Comparison of ENCODE assay signal across 29 cellular contexts in the genomic region with DNA sequence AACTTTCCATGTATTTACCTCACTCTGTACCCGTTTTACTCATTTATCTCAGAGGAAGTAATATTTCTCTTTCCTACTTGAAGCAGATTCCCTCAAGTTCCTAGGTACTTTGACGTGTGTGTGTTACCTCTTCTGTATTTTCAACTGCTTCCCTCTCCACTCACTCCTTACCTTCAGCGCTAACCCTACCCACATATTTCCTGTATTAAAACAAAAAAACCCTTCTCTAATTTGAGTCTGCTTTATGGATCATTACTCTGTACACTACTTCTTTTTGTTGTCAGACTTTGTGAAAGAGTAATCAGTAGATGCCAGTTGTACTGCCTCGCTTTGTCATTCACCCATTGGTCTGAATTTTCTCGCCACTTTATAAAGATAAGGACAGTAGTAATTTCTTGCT.
DNase-seq lines count a peak whose midpoint lies in the region; ATAC-seq, FAIRE-seq and TF ChIP-seq lines count a peak whose summit lies in the region.
"Had no signal": no experiment of that assay in that cellular context is flagged by ENCODE, and none has a peak within 500 bp of the region (broad histone marks: within the 10 kb centered on the region; RNA-seq: fewer than 3 reads in every experiment).

No MANE protein-coding gene starts in this region.

- peak; percentile 43 for FAIRE-seq in H54 (lab: Jason Lieb, UNC)
- FAIRE-seq: A549, GM12891, islet of Langerhans had no signal

- POLR2A ChIA-PET in naive thymus-derived CD8-positive, alpha-beta T cell (lab: Charles Lee) = no interaction called here

- no peak for DNase-seq in activated naive CD4-positive, alpha-beta T cell treated with anti-CD3 and anti-CD28 coated beads for 36 hours
- no peak for DNase-seq in activated naive CD4-positive, alpha-beta T cell (lab: John Stamatoyannopoulos, UW)
- DNase-seq in H54 (ENCODE audit: insufficient read length, low spot score) (no peak), MV-4-11 (lab: John Stamatoyannopoulos, UW) (no peak), mesenteric fat pad (ENCODE audit: low spot score) (no peak), NOMO-1 treated with DMSO at 0.1 percent for 48 hours (lab: John Stamatoyannopoulos, UW; ENCODE audit: unreplicated experiment) (no peak)
- DNase-seq in naive thymus-derived CD8-positive, alpha-beta T cell = no peak
- DNase-seq: activated naive CD8-positive, alpha-beta T cell treated with anti-CD3 and anti-CD28 coated beads, Interleukin-2, amount 10 ng/mL, durations not matched to agents 7 days and 5 days; DMS153; glutamatergic neuron; Karpas-422; mesenchymal stem cell; NCI-H1417 treated with DMSO at 0.1 percent for 48 hours; NCI-H2081; NCI-H2227 treated with DMSO at 0.1 percent for 48 hours; NCI-H526; occipital lobe; PC-9; psoas muscle; Right ventricle myocardium superior; sigmoid colon; stimulated activated CD4-positive, alpha-beta T cell treated with anti-CD3 and anti-CD28 coated beads, Interleukin-4, amount 100 ng/mL, for 1 hour; transverse colon had no signal

- no peak for TF ChIP-seq POLR2A in H54 (IDR thresholded peaks at IDR 0.05; ENCODE audit: low read depth, low read length)

- peak overlapping the region; percentile 1 for H3K27ac Mint-ChIP-seq in activated naive CD4-positive, alpha-beta T cell treated with anti-CD3 and anti-CD28 coated beads for 36 hours
- peak overlapping the region; percentile 59 for H3K27ac Mint-ChIP-seq in activated naive CD8-positive, alpha-beta T cell
- peak overlapping the region in 8 of 10 donors; percentile 5 to 91 (median 48) for H3K27ac Mint-ChIP-seq in naive thymus-derived CD8-positive, alpha-beta T cell
- H3K27ac Mint-ChIP-seq: activated naive CD8-positive, alpha-beta T cell treated with anti-CD3 and anti-CD28 coated beads, Interleukin-2, amount 10 ng/mL, durations not matched to agents 7 days and 5 days; activated T-helper 1 cell treated with anti-CD3 and anti-CD28 coated beads, Interleukin-12 subunit alpha, Interleukin-12 subunit beta, Interleukin-2, Interleukin-4 antibody, amounts not matched to agents 30 ng/mL and 10 ng/mL and 1 ng/mL, durations not matched to agents 14 hours and 24 hours and 36 hours had no signal

- peaks cover 9% of the 10 kb centered on the region for H3K36me3 Mint-ChIP-seq in activated naive CD4-positive, alpha-beta T cell treated with anti-CD3 and anti-CD28 coated beads for 36 hours (ENCODE audit: low read depth)
- peaks cover 4% of the 10 kb centered on the region for H3K36me3 Mint-ChIP-seq in activated naive CD8-positive, alpha-beta T cell
- H3K36me3 Mint-ChIP-seq in naive thymus-derived CD8-positive, alpha-beta T cell = peaks cover 0 to 54% (median 11%) of the 10 kb centered on the region in 3 donors

- H3K4me3 Mint-ChIP-seq in activated naive CD4-positive, alpha-beta T cell treated with anti-CD3 and anti-CD28 coated beads for 36 hours = no peak overlapping the region
- H3K4me3 Mint-ChIP-seq in activated naive CD8-positive, alpha-beta T cell = no peak overlapping the region
- no peak overlapping the region for H3K4me3 Mint-ChIP-seq in naive thymus-derived CD8-positive, alpha-beta T cell
- H3K4me3 Mint-ChIP-seq: activated naive CD8-positive, alpha-beta T cell treated with anti-CD3 and anti-CD28 coated beads, Interleukin-2, amount 10 ng/mL, durations not matched to agents 7 days and 5 days; activated T-helper 1 cell treated with anti-CD3 and anti-CD28 coated beads, Interleukin-12 subunit alpha, Interleukin-12 subunit beta, Interleukin-2, Interleukin-4 antibody, amounts not matched to agents 30 ng/mL and 10 ng/mL and 1 ng/mL, durations not matched to agents 14 hours and 24 hours and 36 hours had no signal

- no peaks in the 10 kb centered on the region for H3K9me3 Mint-ChIP-seq in activated naive CD4-positive, alpha-beta T cell treated with anti-CD3 and anti-CD28 coated beads for 36 hours
- no peaks in the 10 kb centered on the region for H3K9me3 Mint-ChIP-seq in activated naive CD8-positive, alpha-beta T cell (ENCODE audit: low read depth)
- no peaks in the 10 kb centered on the region for H3K9me3 Mint-ChIP-seq in naive thymus-derived CD8-positive, alpha-beta T cell
- H3K9me3 Mint-ChIP-seq: activated naive CD8-positive, alpha-beta T cell treated with anti-CD3 and anti-CD28 coated beads, Interleukin-2, amount 10 ng/mL, durations not matched to agents 7 days and 5 days; activated T-helper 1 cell treated with anti-CD3 and anti-CD28 coated beads, Interleukin-12 subunit alpha, Interleukin-12 subunit beta, Interleukin-2, Interleukin-4 antibody, amounts not matched to agents 30 ng/mL and 10 ng/mL and 1 ng/mL, durations not matched to agents 14 hours and 24 hours and 36 hours had no signal

- intact Hi-C loops in activated naive CD4-positive, alpha-beta T cell treated with anti-CD3 and anti-CD28 coated beads for 36 hours (cut with micrococcal nuclease) = no loop called here

- CTCF ChIA-PET in activated naive CD4-positive, alpha-beta T cell treated with anti-CD3 and anti-CD28 coated beads for 36 hours (lab: Charles Lee) = no interaction called here

- no peak for ATAC-seq in naive thymus-derived CD8-positive, alpha-beta T cell
- ATAC-seq: A549, left lobe of liver, psoas muscle had no signal

- H3K4me1 Mint-ChIP-seq in activated naive CD4-positive, alpha-beta T cell treated with anti-CD3 and anti-CD28 coated beads for 36 hours (ENCODE audit: low read depth) = peaks cover 14% of the 10 kb centered on the region
- peaks cover 17% of the 10 kb centered on the region for H3K4me1 Mint-ChIP-seq in activated naive CD8-positive, alpha-beta T cell (ENCODE audit: low read depth)
- H3K4me1 Mint-ChIP-seq in naive thymus-derived CD8-positive, alpha-beta T cell = peaks cover 8 to 21% (median 17%) of the 10 kb centered on the region in 4 donors

- H3K27me3 Mint-ChIP-seq in activated naive CD4-positive, alpha-beta T cell treated with anti-CD3 and anti-CD28 coated beads for 36 hours (ENCODE audit: low read depth) = no peaks in the 10 kb centered on the region
- no peaks in the 10 kb centered on the region for H3K27me3 Mint-ChIP-seq in activated naive CD8-positive, alpha-beta T cell
- no peaks in the 10 kb centered on the region for H3K27me3 Mint-ChIP-seq in naive thymus-derived CD8-positive, alpha-beta T cell
- H3K27me3 Mint-ChIP-seq: activated naive CD8-positive, alpha-beta T cell treated with anti-CD3 and anti-CD28 coated beads, Interleukin-2, amount 10 ng/mL, durations not matched to agents 7 days and 5 days had no signal

Comparison
In these comparisons a context has a peak if more than half of its experiments do, and no peak if none do; other contexts are left out.
1. H3K27ac Mint-ChIP-seq: peak in every context shown above with its lines; median percentile 59 in activated naive CD8-positive, alpha-beta T cell; 48 in naive thymus-derived CD8-positive, alpha-beta T cell; 1 in activated naive CD4-positive, alpha-beta T cell treated with anti-CD3 and anti-CD28 coated beads for 36 hours.